ENCODE assay signal across 10 cellular contexts in genomic region chr19:41218249-41218614, GRCh38. TPM values are rescaled to one million over a fixed set of nuclear protein-coding genes. Genes with fewer than 3 reads are reported as not detected.
DNase-seq lines count a peak whose midpoint lies in the region; ATAC-seq and TF ChIP-seq lines count a peak whose summit lies in the region.
"Had no signal": no experiment of that assay in that cellular context is flagged by ENCODE, and none has a peak within 500 bp of the region (broad histone marks: within the 10 kb centered on the region; RNA-seq: fewer than 3 reads in every experiment).

No MANE protein-coding gene starts in this region.

- intact Hi-C loops in breast epithelium (cut with DNase I; ENCODE audit: low total_unique reads): no loop called here

- H3K4me3 ChIP-seq in HFF-Myc (replicated peaks; ENCODE audit: low read depth, low read length) (peak overlapping the region; percentile 69), breast epithelium (peak overlapping the region; percentile 67 to 86 (median 84)), iPS-18c (ENCODE audit: insufficient read depth, low read depth, low read length) (peak overlapping the region; percentile 74), skeletal muscle tissue (ENCODE audit: low read length in 3 of 3) (peak overlapping the region; percentile 45 to 61 (median 60))

- TF ChIP-seq POLR2A in breast epithelium (IDR thresholded peaks at IDR 0.05): no peak

- H3K4me1 ChIP-seq in breast epithelium: peaks cover 0 to 3% of the 10 kb centered on the region in 2 donors
- peaks cover 3 to 9% (median 8%) of the 10 kb centered on the region in 3 donors for H3K4me1 ChIP-seq in skeletal muscle tissue (ENCODE audit: control insufficient read depth in 3 of 3, insufficient read depth in 3 of 3, low read length in 3 of 3)

- no peak for ATAC-seq in GM18520 (IDR thresholded peaks at IDR 0.05; ENCODE audit: unreplicated experiment)

- DNase-seq in HFF-Myc (ENCODE audit: extremely low read depth, low read depth) (no peak), breast epithelium (ENCODE audit: low spot score in 2 of 2) (no peak), amygdala (lab: John Stamatoyannopoulos, UW) (no peak), NCI-H1048 (lab: John Stamatoyannopoulos, UW) (no peak)
- DNase-seq in stimulated activated CD4-positive, alpha-beta T cell treated with anti-CD3 and anti-CD28 coated beads, Interleukin-15, amount 100 ng/mL, for 24 hours: no peak
- DNase-seq: activated effector memory CD4-positive, alpha-beta T cell treated with Interleukin-2 at 50 U/mL for 16 hours; NCI-H526 treated with DMSO at 0.1 percent for 48 hours had no signal

- TF ChIP-seq CTCF in HFF-Myc (IDR thresholded peaks at IDR 0.05; ENCODE audit: low read depth, low read length, missing control alignments) (no peak), breast epithelium (IDR thresholded peaks at IDR 0.05) (no peak)

- peak overlapping the region in 2 of 3 donors; percentile 51 to 83 for H3K9ac ChIP-seq in skeletal muscle tissue (ENCODE audit: low read depth in 1 of 3, low read length in 3 of 3)

- H3K27ac ChIP-seq in breast epithelium (peak overlapping the region; percentile 85 to 98), skeletal muscle tissue (ENCODE audit: low read depth, low read length) (peak overlapping the region; percentile 85)

- H3K27me3 ChIP-seq in breast epithelium: no peaks in the 10 kb centered on the region
- H3K27me3 ChIP-seq in skeletal muscle tissue (ENCODE audit: control insufficient read depth in 3 of 3, insufficient read depth in 3 of 3, low read length in 3 of 3): peaks cover 24 to 27% (median 24%) of the 10 kb centered on the region in 3 donors

- H3K9me3 ChIP-seq in breast epithelium (no peaks in the 10 kb centered on the region), iPS-18c (ENCODE audit: control insufficient read depth, insufficient read depth, low read length) (no peaks in the 10 kb centered on the region), skeletal muscle tissue (ENCODE audit: control insufficient read depth in 3 of 3, low read length in 3 of 3) (no peaks in the 10 kb centered on the region)

- H3K36me3 ChIP-seq in breast epithelium: no peaks in the 10 kb centered on the region
- no peaks in the 10 kb centered on the region for H3K36me3 ChIP-seq in skeletal muscle tissue (ENCODE audit: control insufficient read depth in 3 of 3, insufficient read depth in 3 of 3, low read length in 3 of 3)

RNA-seq across cellular contexts. Expression of gene AXL, which starts 0.8 kb away (rescaled TPM):
- 10 to 100 TPM; 29.0 to 89.8 (median 36.4) TPM for total RNA-seq in breast epithelium
- 35.0 TPM for total RNA-seq in skeletal muscle tissue

RNA-seq across cellular contexts. Expression of gene CYP2S1, which starts 25.2 kb away (rescaled TPM):
- 1 to 10 TPM in 2 of 3 donors, under 1 TPM in 1; 0.80 to 2.0 (median 2.0) TPM for total RNA-seq in breast epithelium
- total RNA-seq in skeletal muscle tissue: 1.6 TPM

RNA-seq across cellular contexts. Expression of gene HNRNPUL1, which starts 45.9 kb away (rescaled TPM):
- total RNA-seq in breast epithelium: 100 to 1,000 TPM; 116 to 146 (median 125) TPM
- total RNA-seq in skeletal muscle tissue: 68.4 TPM
